Comparison of ENCODE assay signal across 23 cellular contexts in genomic region chrX:96481831-96482230, GRCh38.
"Had no signal": no experiment of that assay in that cellular context is flagged by ENCODE, and none has a peak within 500 bp of the region (broad histone marks: within the 10 kb centered on the region; RNA-seq: fewer than 3 reads in every experiment).

No MANE protein-coding gene starts in this region.

- H3K36me3 ChIP-seq: MG63 had no signal

- DNase-seq: KBM-7, MG63, NCI-H1092, NCI-H1105 treated with DMSO at 0.1 percent for 48 hours, NCI-H1417 treated with DMSO at 0.1 percent for 48 hours, NCI-H146, NCI-H1694 treated with DMSO at 0.1 percent for 48 hours, NCI-H1930, NCI-H2081, NCI-H2107, NCI-H226, NCI-H446, NCI-H510A, NCI-H524 treated with DMSO at 0.1 percent for 48 hours, NCI-H69, NCI-H774, SHP77, SK-N-SH, SW 1271, T-cell had no signal

- H3K4me2 ChIP-seq: SK-N-SH had no signal

- H3K27me3 ChIP-seq: MG63 had no signal

- H3K27ac ChIP-seq: RWPE1 had no signal

- FAIRE-seq: HTR-8/SVneo had no signal

- ATAC-seq: Panc1, T-cell had no signal

- H3K9me3 ChIP-seq: MG63, SK-N-SH had no signal

- H3K9ac ChIP-seq: SK-N-SH had no signal

- H3K4me3 ChIP-seq: MG63 had no signal

- H3K9me2 ChIP-seq: SK-N-SH had no signal
